ENCODE assay signal across 27 cellular contexts in the genomic region with DNA sequence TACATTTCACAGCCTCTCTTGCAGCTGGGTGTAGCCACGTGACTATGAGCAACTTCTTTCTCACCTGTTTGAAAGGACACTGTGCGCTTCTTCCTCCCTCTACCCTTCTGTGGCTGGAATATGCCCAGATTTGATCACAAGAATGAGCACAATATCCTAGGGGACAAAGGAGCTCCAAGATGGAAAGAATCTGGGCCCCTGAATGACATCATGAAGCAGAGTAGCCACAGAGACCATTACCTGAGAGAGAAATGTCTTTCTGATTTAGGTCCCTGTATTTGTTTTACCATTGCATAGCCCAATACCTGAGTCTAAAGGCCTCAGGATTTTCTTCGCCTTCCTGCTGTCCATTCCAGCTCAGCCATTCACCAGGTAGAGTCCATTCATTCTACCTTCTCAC. TPM values are rescaled to one million over a fixed set of nuclear protein-coding genes. Genes with fewer than 3 reads are reported as not detected.
"Had no signal": no experiment of that assay in that cellular context is flagged by ENCODE, and none has a peak within 500 bp of the region (broad histone marks: within the 10 kb centered on the region; RNA-seq: fewer than 3 reads in every experiment).

No MANE protein-coding gene starts in this region.

- ATAC-seq: esophagus mucosa; gastrocnemius medialis; heart right ventricle; left cardiac atrium; left lung; left ventricle myocardium superior; lower lobe of right lung; mucosa of descending colon; naive thymus-derived CD8-positive, alpha-beta T cell had no signal

- H3K4me3 ChIP-seq: coronary artery, dorsolateral prefrontal cortex, esophagus squamous epithelium, gastrocnemius medialis, heart right ventricle, left lung, lower lobe of right lung, mucosa of descending colon had no signal

- H3K9me3 ChIP-seq: gastrocnemius medialis, mucosa of descending colon had no signal

- H3K4me1 ChIP-seq: esophagus squamous epithelium, gastrocnemius medialis, heart right ventricle, left lung, lower lobe of right lung had no signal

- H3K27ac ChIP-seq: coronary artery, dorsolateral prefrontal cortex, epithelial cell of prostate, esophagus squamous epithelium, gastrocnemius medialis, heart right ventricle, left lung, lower lobe of right lung had no signal

- H3K36me3 ChIP-seq: esophagus squamous epithelium, gastrocnemius medialis, heart right ventricle, left lung, lower lobe of right lung had no signal

- DNase-seq: dermis blood vessel endothelial cell; dorsolateral prefrontal cortex; effector CD4-positive, alpha-beta T cell; effector memory CD4-positive, alpha-beta T cell; erythroblast; esophagus squamous epithelium; foreskin fibroblast; foreskin melanocyte; gastrocnemius medialis; glutamatergic neuron; head of caudate nucleus; heart right ventricle; hippocampal formation; left cardiac atrium; left lung; left ventricle myocardium superior; lower lobe of right lung; mesenchymal stem cell; mucosa of descending colon; naive B cell; naive thymus-derived CD8-positive, alpha-beta T cell had no signal

- H3K27me3 ChIP-seq: dorsolateral prefrontal cortex, esophagus squamous epithelium, gastrocnemius medialis, left lung had no signal

- FAIRE-seq: islet of Langerhans, keratinocyte had no signal

RNA-seq across cellular contexts. Expression of a gene that starts 15.4 kb away (rescaled TPM):
- polyA plus RNA-seq: naive thymus-derived CD8-positive, alpha-beta T cell had no signal

RNA-seq across cellular contexts. Expression of a gene that starts 45.3 kb away (rescaled TPM):
- total RNA-seq: myocyte; naive thymus-derived CD8-positive, alpha-beta T cell had no signal
- polyA plus RNA-seq: keratinocyte; naive thymus-derived CD8-positive, alpha-beta T cell had no signal
